Comparison of ENCODE assay signal across 19 cellular contexts in the genomic region with DNA sequence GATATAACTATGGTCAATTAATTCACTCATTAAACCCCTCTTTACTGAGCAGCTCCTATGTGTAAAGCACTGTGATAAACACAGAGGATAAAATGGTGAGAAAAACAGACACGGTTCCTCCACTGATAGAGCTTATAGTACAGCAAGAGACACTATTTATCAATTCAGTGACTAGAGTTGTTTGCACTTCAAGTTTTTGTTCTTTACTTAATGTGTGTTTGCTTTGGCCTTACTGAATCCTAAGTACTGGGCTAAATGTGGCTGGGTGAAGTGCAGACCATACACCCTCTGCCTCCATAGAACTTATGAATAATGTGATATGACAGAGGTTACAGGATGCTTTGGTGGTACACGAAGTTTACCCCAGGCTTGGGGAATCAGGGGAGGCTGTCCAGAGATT.
"Had no signal": no experiment of that assay in that cellular context is flagged by ENCODE, and none has a peak within 500 bp of the region (broad histone marks: within the 10 kb centered on the region; RNA-seq: fewer than 3 reads in every experiment).

No MANE protein-coding gene starts in this region.

- H3K36me3 ChIP-seq: gastrocnemius medialis, heart left ventricle, tibial nerve, WERI-Rb-1 had no signal

- H3K27me3 Mint-ChIP-seq: activated naive CD8-positive, alpha-beta T cell had no signal

- H3K9me3 ChIP-seq: gastrocnemius medialis, heart left ventricle, tibial nerve had no signal

- H3K4me3 ChIP-seq: gastrocnemius medialis, heart left ventricle, tibial nerve had no signal

- H3K4me3 Mint-ChIP-seq: activated naive CD8-positive, alpha-beta T cell had no signal

- H3K27ac Mint-ChIP-seq: activated naive CD8-positive, alpha-beta T cell; naive thymus-derived CD4-positive, alpha-beta T cell had no signal

- H3K27me3 ChIP-seq: gastrocnemius medialis, heart left ventricle, tibial nerve had no signal

- H3K36me3 Mint-ChIP-seq: activated naive CD8-positive, alpha-beta T cell had no signal

- DNase-seq: activated CD4-positive, alpha-beta T cell treated with anti-CD3 and anti-CD28 coated beads for 1 hour; activated CD4-positive, alpha-beta T cell treated with anti-CD3 and anti-CD28 coated beads, Interleukin-2, amount 50 U/mL, for 4 hours; activated gamma-delta T cell treated with Interleukin-2 at 50 U/mL for 16 hours; cerebellar nuclear complex; effector CD4-positive, alpha-beta T cell; gastrocnemius medialis; heart left ventricle; mesendoderm; naive thymus-derived CD4-positive, alpha-beta T cell; posterior cingulate gyrus; retina; stimulated activated CD4-positive, alpha-beta T cell treated with anti-CD3 and anti-CD28 coated beads, Interleukin-2, amount 100 ng/mL, for 24 hours; stimulated activated naive CD4-positive, alpha-beta T cell treated with Interleukin-2 at 50 U/mL for 16 hours; substantia nigra; T-helper 2 cell; WERI-Rb-1 had no signal

- H3K27ac ChIP-seq: gastrocnemius medialis, tibial nerve, WERI-Rb-1 had no signal

- ATAC-seq: esophagus mucosa; gastrocnemius medialis; heart left ventricle; naive thymus-derived CD4-positive, alpha-beta T cell had no signal
